In the genomic region with DNA sequence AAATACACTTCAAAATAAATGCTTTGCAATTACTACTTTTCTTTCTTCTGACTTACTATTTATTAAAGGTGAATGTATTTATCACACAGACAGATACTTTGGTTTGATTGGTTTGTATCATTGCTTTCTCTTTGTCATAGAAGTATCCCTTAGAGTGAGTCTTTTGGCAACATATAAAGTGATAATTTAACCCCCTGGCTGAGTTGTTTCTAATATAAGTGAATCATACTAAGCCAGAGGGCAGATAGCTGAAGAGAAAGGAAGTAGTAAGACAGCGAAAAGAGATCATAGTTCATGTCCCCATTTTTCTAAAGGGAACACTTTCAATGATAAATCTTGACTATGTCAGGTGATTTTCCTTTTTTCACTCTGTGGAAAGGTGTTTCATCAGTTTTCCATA, we compare ENCODE assay signal across 26 cellular contexts.
"Had no signal": no experiment of that assay in that cellular context is flagged by ENCODE, and none has a peak within 500 bp of the region (broad histone marks: within the 10 kb centered on the region; RNA-seq: fewer than 3 reads in every experiment).

No MANE protein-coding gene starts in this region.

- H3K36me3 Mint-ChIP-seq: immature natural killer cell, naive B cell, WTC11 had no signal

- H3K9me3 ChIP-seq: adrenal gland, ascending aorta, lower lobe of right lung, vagina had no signal

- H3K27ac Mint-ChIP-seq: activated naive CD4-positive, alpha-beta T cell treated with anti-CD3 and anti-CD28 coated beads, Interleukin-2, amount 10 ng/mL, durations not matched to agents 7 days and 5 days; immature natural killer cell; naive B cell; WTC11 had no signal

- H3K36me3 ChIP-seq: adrenal gland, ascending aorta, brain microvascular endothelial cell, lower lobe of right lung, vagina had no signal

- H3K4me1 ChIP-seq: adrenal gland, ascending aorta, lower lobe of right lung, parathyroid adenoma, vagina had no signal

- DNase-seq: activated CD4-positive, alpha-beta T cell treated with anti-CD3 and anti-CD28 coated beads for 48 hours; activated CD8-positive, alpha-beta memory T cell treated with anti-CD3 and anti-CD28 coated beads for 24 hours; activated CD8-positive, alpha-beta memory T cell treated with anti-CD3 and anti-CD28 coated beads, Interleukin-2, amount 50 U/mL, for 4 hours; activated naive CD4-positive, alpha-beta T cell treated with anti-CD3 and anti-CD28 coated beads, Interleukin-2, amount 10 ng/mL, durations not matched to agents 7 days and 5 days; adrenal gland; brain microvascular endothelial cell; central memory CD4-positive, alpha-beta T cell; dermis blood vessel endothelial cell; effector CD8-positive, alpha-beta T cell; foreskin melanocyte; immature natural killer cell; lower lobe of right lung; mesendoderm; naive B cell; nucleus accumbens; right cardiac atrium; stimulated activated CD4-positive, alpha-beta T cell treated with anti-CD3 and anti-CD28 coated beads, Interleukin-12 subunit alpha, Interleukin-12 subunit beta, amount 100 ng/mL, for 4 hours; stimulated activated CD4-positive, alpha-beta T cell treated with anti-CD3 and anti-CD28 coated beads, Interleukin-4, amount 100 ng/mL, for 4 hours; T-helper 9 cell; trophoblast cell had no signal

- H3K4me1 Mint-ChIP-seq: immature natural killer cell, naive B cell, WTC11 had no signal

- H3K4me3 ChIP-seq: adrenal gland, ascending aorta, hepatocyte, lower lobe of right lung, vagina had no signal

- H3K27me3 ChIP-seq: adrenal gland, ascending aorta, brain microvascular endothelial cell, hepatocyte, vagina had no signal

- H3K27me3 Mint-ChIP-seq: activated naive CD4-positive, alpha-beta T cell treated with anti-CD3 and anti-CD28 coated beads, Interleukin-2, amount 10 ng/mL, durations not matched to agents 7 days and 5 days; naive B cell had no signal

- ATAC-seq: left lobe of liver, lower lobe of right lung, right cardiac atrium had no signal

- H3K4me3 Mint-ChIP-seq: activated naive CD4-positive, alpha-beta T cell treated with anti-CD3 and anti-CD28 coated beads, Interleukin-2, amount 10 ng/mL, durations not matched to agents 7 days and 5 days; immature natural killer cell; naive B cell; WTC11 had no signal
